20 cellular contexts compared by ENCODE assay signal in genomic region chr1:2053784-2054376, GRCh38. TPM values are rescaled to one million over a fixed set of nuclear protein-coding genes. Genes with fewer than 3 reads are reported as not detected.
DNase-seq lines count a peak whose midpoint lies in the region; ATAC-seq, FAIRE-seq and TF ChIP-seq lines count a peak whose summit lies in the region.
"Had no signal": no experiment of that assay in that cellular context is flagged by ENCODE, and none has a peak within 500 bp of the region (broad histone marks: within the 10 kb centered on the region; RNA-seq: fewer than 3 reads in every experiment).

No MANE protein-coding gene starts in this region.

- peaks cover 13% of the 10 kb centered on the region for H3K79me1 ChIP-seq in H1 (ENCODE audit: low read depth, low read length)

- H3K9me3 Mint-ChIP-seq in CD4-positive, alpha-beta T cell = no peaks in the 10 kb centered on the region
- H3K9me3 Mint-ChIP-seq in type B pancreatic cell = no peaks in the 10 kb centered on the region
- H3K9me3 Mint-ChIP-seq: H9 had no signal

- H2BK120ac ChIP-seq in H1 (replicated peaks; ENCODE audit: low read depth, low read length) = no peak overlapping the region

- CTCF ChIA-PET in CD4-positive, alpha-beta T cell (lab: Charles Lee) = interaction anchor here (0.8 kb wide), 1 partner anchor 9 kb away, joined by 3 read pairs; no protein-coding TSS in a partner anchor
- CTCF ChIA-PET in H1 (lab: Charles Lee; ENCODE audit: partially characterized antibody) (interaction anchor here (0.6 to 2.8 kb wide), 3 partner anchors 10 to 12 kb away, joined by 3 to 15 read pairs (median 3); no protein-coding TSS in a partner anchor), HEK293T (lab: Yijun Ruan, JAX) (no interaction called here)

- H4K20me1 ChIP-seq in H1 (replicated peaks in 1 of 2; ENCODE audit: control insufficient read depth in 1 of 2, insufficient read depth in 2 of 2, low read length in 2 of 2) = peaks cover 11 to 16% of the 10 kb centered on the region in 2 experiments

- peaks cover 6% of the 10 kb centered on the region for H3K27me3 Mint-ChIP-seq in CD4-positive, alpha-beta T cell
- H3K27me3 Mint-ChIP-seq in type B pancreatic cell = peaks cover 20% of the 10 kb centered on the region

- 94% methylated on average over 12 of the region's 12 CpGs; no CpG with 5 or more reads in 1 of the 2 experiments for WGBS in H1 (ENCODE audit: extremely low coverage in 1 of 2, insufficient coverage in 1 of 2, insufficient read length in 1 of 2, insufficient replicate concordance in 2 of 2, low coverage in 1 of 2, low lambda C conversion rate in 2 of 2, missing lambda C conversion rate in 1 of 2), 2 experiments

- no peak overlapping the region for H3K18ac ChIP-seq in H1 (ENCODE audit: extremely low read depth, low read length)

- H2BK5ac ChIP-seq in H1 (ENCODE audit: low read depth, low read length) = no peak overlapping the region

- H3K79me2 ChIP-seq in H1 (ENCODE audit: control insufficient read depth in 1 of 2, insufficient read depth in 2 of 2, low read length in 2 of 2) = peaks cover 0 to 26% of the 10 kb centered on the region in 2 experiments; a peak in 2 of 4 replicates

- no peak overlapping the region for H3K23ac ChIP-seq in H1 (ENCODE audit: insufficient read length)

- H3K4me1 Mint-ChIP-seq in CD4-positive, alpha-beta T cell (ENCODE audit: low read depth) = peaks cover 15% of the 10 kb centered on the region
- H3K4me1 Mint-ChIP-seq in type B pancreatic cell (ENCODE audit: unreplicated experiment) = peaks cover 9% of the 10 kb centered on the region

- H3K14ac ChIP-seq in H1 (ENCODE audit: insufficient read length) = no peak overlapping the region

- H3K4me3 ChIP-seq in cardiac muscle cell (no peak overlapping the region), H1 (ENCODE audit: extremely low read depth in 1 of 4, insufficient read depth in 2 of 4, low read depth in 3 of 4, low read length in 4 of 4) (no peak overlapping the region)
- H3K4me3 ChIP-seq: A549, SJCRH30 had no signal

- H3K9me3 ChIP-seq in cardiac muscle cell (ENCODE audit: low read depth) = no peaks in the 10 kb centered on the region
- H3K9me3 ChIP-seq in CD4-positive, alpha-beta T cell (ENCODE audit: control insufficient read depth, low read length) = no peaks in the 10 kb centered on the region
- no peaks in the 10 kb centered on the region for H3K9me3 ChIP-seq in H1 (ENCODE audit: insufficient read depth in 2 of 2, low read depth in 1 of 2, low read length in 1 of 2)
- H3K9me3 ChIP-seq: A549, SJCRH30 had no signal

- H2AFZ ChIP-seq in H1 (ENCODE audit: low read length) = no peak overlapping the region

- peaks cover 8% of the 10 kb centered on the region for H3K23me2 ChIP-seq in H1 (ENCODE audit: low read depth, low read length)

- H3K27ac Mint-ChIP-seq in CD4-positive, alpha-beta T cell = no peak overlapping the region
- H3K27ac Mint-ChIP-seq in type B pancreatic cell = peak overlapping the region; percentile 53

- peaks cover 21% of the 10 kb centered on the region for H3K36me3 Mint-ChIP-seq in CD4-positive, alpha-beta T cell (ENCODE audit: low read depth)
- H3K36me3 Mint-ChIP-seq in type B pancreatic cell = no peaks in the 10 kb centered on the region

- TF ChIP-seq EP300 in H1 (IDR thresholded peaks at IDR 0.05; ENCODE audit: borderline replicate concordance in 1 of 2, low read depth in 2 of 2, low read length in 2 of 2) = no peak

- H3K27ac ChIP-seq in cardiac muscle cell (peak overlapping the region; percentile 54), H1 (ENCODE audit: low read depth, low read length) (no peak overlapping the region)
- no peak overlapping the region for H3K27ac ChIP-seq in CD4-positive, alpha-beta T cell (ENCODE audit: low read depth, low read length)
- H3K27ac ChIP-seq: A549, SJCRH30 had no signal

- peaks cover 10% of the 10 kb centered on the region for H3K4me1 ChIP-seq in cardiac muscle cell (ENCODE audit: low read depth)
- H3K4me1 ChIP-seq in H1 (replicated peaks in 1 of 4; ENCODE audit: control insufficient read depth in 3 of 4, insufficient read depth in 4 of 4, low read length in 3 of 4) = peaks cover 0 to 6% (median 4%) of the 10 kb centered on the region in 4 experiments; a peak in 4 of 7 replicates
- H3K4me1 ChIP-seq: SJCRH30 had no signal

- H3K4me3 Mint-ChIP-seq in CD4-positive, alpha-beta T cell = peak overlapping the region; percentile 42
- peak overlapping the region; percentile 81 for H3K4me3 Mint-ChIP-seq in type B pancreatic cell
- H3K4me3 Mint-ChIP-seq: H9 had no signal

- no peak for ATAC-seq in left ventricle myocardium superior
- ATAC-seq in CD4-positive, alpha-beta T cell (ENCODE audit: poor library complexity) = no peak
- ATAC-seq in HG02642 (IDR thresholded peaks at IDR 0.05; ENCODE audit: poor library complexity, unreplicated experiment) = no peak
- ATAC-seq: A549 had no signal

- H3K36me3 ChIP-seq in cardiac muscle cell = peaks cover 4% of the 10 kb centered on the region
- peaks cover 3 to 14% (median 10%) of the 10 kb centered on the region in 4 experiments; a peak in 5 of 8 replicates for H3K36me3 ChIP-seq in H1 (ENCODE audit: control insufficient read depth in 2 of 4, insufficient read depth in 4 of 4, low read length in 3 of 4)
- H3K36me3 ChIP-seq: SJCRH30 had no signal

- H2BK12ac ChIP-seq in H1 (ENCODE audit: low read depth, low read length) = 0 out of 2 replicates have a peak overlapping the region, but pooled peaks have one; percentile 27

- H3K27me3 ChIP-seq in cardiac muscle cell (no peaks in the 10 kb centered on the region), H1 (replicated peaks in 1 of 4; ENCODE audit: control insufficient read depth in 3 of 4, extremely low read depth in 1 of 4, insufficient read depth in 3 of 4, low read length in 3 of 4) (no peaks in the 10 kb centered on the region)
- H3K27me3 ChIP-seq in CD4-positive, alpha-beta T cell (ENCODE audit: control insufficient read depth, insufficient read depth, low read length) = no peaks in the 10 kb centered on the region

- H3K56ac ChIP-seq in H1 (replicated peaks; ENCODE audit: insufficient read length, low read depth, low read length) = no peak overlapping the region

- DNase-seq in cardiac muscle cell (ENCODE audit: low read depth in 1 of 2, low spot score in 1 of 2) = no peak
- DNase-seq in left ventricle myocardium superior = no peak
- DNase-seq in CD4-positive, alpha-beta T cell = no peak
- no peak for DNase-seq in H1 (ENCODE audit: low read depth in 1 of 2, low spot score in 2 of 2)
- DNase-seq in type B pancreatic cell (ENCODE audit: extremely low spot score, unreplicated experiment) = no peak
- no peak for DNase-seq in HEK293T (ENCODE audit: extremely low spot score)
- DNase-seq: C1 segment of cervical spinal cord, DMS79, H9, MM.1S, NCI-H1105, NCI-H1694, NCI-H2227 treated with DMSO at 0.1 percent for 48 hours, NCI-H510A treated with DMSO at 0.1 percent for 48 hours, NCI-H774, SJCRH30 had no signal

- H4K5ac ChIP-seq in H1 (ENCODE audit: insufficient read length, low read depth, low read length) = no peak overlapping the region

- H2BK20ac ChIP-seq in H1 (ENCODE audit: low read length) = no peak overlapping the region

- H4K91ac ChIP-seq in H1 (replicated peaks; ENCODE audit: insufficient read length, low read length) = no peak overlapping the region

- no peak overlapping the region for H4K8ac ChIP-seq in H1 (ENCODE audit: extremely low read depth, insufficient read depth, low read length)

- no peak overlapping the region for H3K4ac ChIP-seq in H1 (replicated peaks; ENCODE audit: insufficient read length, low read depth, low read length)

- no peak overlapping the region for H3K9ac ChIP-seq in H1 (replicated peaks in 1 of 4; ENCODE audit: extremely low read depth in 1 of 4, low read depth in 3 of 4, low read length in 3 of 4)

- H3K4me2 ChIP-seq in H1 (ENCODE audit: insufficient read depth in 1 of 2, low read depth in 2 of 2, low read length in 2 of 2) = no peak overlapping the region
- H3K4me2 ChIP-seq: A549 had no signal

- POLR2A ChIA-PET in CD4-positive, alpha-beta T cell (lab: Charles Lee) = no interaction called here
- POLR2A ChIA-PET in H1 (lab: Charles Lee; ENCODE audit: partially characterized antibody) = no interaction called here
- POLR2A ChIA-PET in HEK293T (lab: Yijun Ruan, JAX) = no interaction called here

- FAIRE-seq in H1 (lab: Jason Lieb, UNC) = no peak
- FAIRE-seq: A549 had no signal

- no peak for TF ChIP-seq RAD21 in H1 (IDR thresholded peaks at IDR 0.05 in 1 of 2, conservative IDR thresholded peaks at IDR 0.05 in 1 of 2; ENCODE audit: low read depth in 2 of 2, low read length in 2 of 2)

- no peak overlapping the region for H2BK15ac ChIP-seq in H1 (ENCODE audit: low read length)

- intact Hi-C loops in left ventricle myocardium superior (cut with micrococcal nuclease) = no loop called here
- intact Hi-C loops in CD4-positive, alpha-beta T cell (cut with DNase I, micrococcal nuclease) = loop anchor here in 1 of 2 experiments (5.0 kb wide), 1 partner anchor 78 kb away; no protein-coding TSS in a partner anchor

- TF ChIP-seq CTCF in cardiac muscle cell (IDR thresholded peaks at IDR 0.05; ENCODE audit: low read depth, low read length) (no peak), H1 (IDR thresholded peaks at IDR 0.05; ENCODE audit: control extremely low read depth in 1 of 3, insufficient read depth in 1 of 3, low read depth in 1 of 3, low read length in 3 of 3) (no peak), type B pancreatic cell (conservative IDR thresholded peaks at IDR 0.05) (no peak)
- TF ChIP-seq CTCF in CD4-positive, alpha-beta T cell (IDR thresholded peaks at IDR 0.05) = no peak

- no peak overlapping the region for H2AK5ac ChIP-seq in H1 (ENCODE audit: low read depth, low read length)

- TF ChIP-seq POLR2A in H1 (IDR thresholded peaks at IDR 0.05; ENCODE audit: control extremely low read depth in 1 of 2, low read depth in 2 of 2, low read length in 2 of 2) = no peak

RNA-seq across cellular contexts. Expression of gene PRKCZ, which starts 3.7 kb away (rescaled TPM):
- total RNA-seq in cardiac muscle cell = 46.8 and 50.9 TPM in 2 replicates
- 43.8 and 44.6 TPM in 2 replicates for polyA plus RNA-seq in cardiac muscle cell
- 20.8 TPM for total RNA-seq in left ventricle myocardium superior
- 10 to 100 TPM; 17.8 to 19.0 TPM for total RNA-seq in CD4-positive, alpha-beta T cell
- total RNA-seq in H1 (2021; fragmentation: NEBNext Ultra II Directional; extraction: Animal tissue kit (Norgen Biotek cat#: 25700)) = 45.1 and 49.4 TPM in 2 replicates
- polyA plus RNA-seq in H1 (2011; rRNA removed) = 37.4 and 55.9 TPM in 2 replicates
- polyA plus RNA-seq in H1 (2011; cell fraction: cytosol; rRNA removed) = 46.4 TPM
- 136 TPM for polyA plus RNA-seq in H1 (2011; cell fraction: nucleus; rRNA removed)
- polyA plus RNA-seq in H1 (2012, experiment 1 of 2) = 43.5 to 47.4 TPM (median 45.9 TPM) in 4 replicates
- polyA plus RNA-seq in H1 (2012, experiment 2 of 2) = 43.8 TPM
- polyA plus RNA-seq in H1 (2013, experiment 1 of 2) = 26.2 TPM
- 26.6 TPM for polyA plus RNA-seq in H1 (2013, experiment 2 of 2)
- 26.1 and 68.1 TPM in 2 replicates for polyA minus RNA-seq in H1 (2011; rRNA and poly(A)+ RNA removed)
- 23.0 TPM for polyA minus RNA-seq in H1 (2011; cell fraction: cytosol; rRNA and poly(A)+ RNA removed)
- polyA minus RNA-seq in H1 (2011; cell fraction: nucleus; rRNA and poly(A)+ RNA removed) = 32.2 TPM
- 33.2 and 64.4 TPM in 2 replicates for total RNA-seq in type B pancreatic cell (ENCODE audit: low replicate concordance)

RNA-seq across cellular contexts. Expression of gene GABRD, which starts 34.7 kb away (rescaled TPM):
- total RNA-seq in cardiac muscle cell = not detected in 2 replicates
- polyA plus RNA-seq in cardiac muscle cell = not detected in 2 replicates
- total RNA-seq in left ventricle myocardium superior = 0.20 TPM
- total RNA-seq in CD4-positive, alpha-beta T cell = under 1 TPM; 0.38 to 0.42 TPM
- total RNA-seq in H1 (2021; fragmentation: NEBNext Ultra II Directional; extraction: Animal tissue kit (Norgen Biotek cat#: 25700)) = 1.8 and 1.9 TPM in 2 replicates
- polyA plus RNA-seq in H1 (2011; rRNA removed) = 3.0 and 3.3 TPM in 2 replicates
- 2.9 TPM for polyA plus RNA-seq in H1 (2011; cell fraction: cytosol; rRNA removed)
- 12.6 TPM for polyA plus RNA-seq in H1 (2011; cell fraction: nucleus; rRNA removed)
- polyA plus RNA-seq in H1 (2012, experiment 1 of 2) = 1.7 to 3.4 TPM (median 2.7 TPM) in 4 replicates
- 3.2 TPM for polyA plus RNA-seq in H1 (2012, experiment 2 of 2)
- 1.6 TPM for polyA plus RNA-seq in H1 (2013, experiment 1 of 2)
- 1.5 TPM for polyA plus RNA-seq in H1 (2013, experiment 2 of 2)
- 2.0 and 2.4 TPM in 2 replicates for polyA minus RNA-seq in H1 (2011; rRNA and poly(A)+ RNA removed)
- polyA minus RNA-seq in H1 (2011; cell fraction: cytosol; rRNA and poly(A)+ RNA removed) = 1.8 TPM
- polyA minus RNA-seq in H1 (2011; cell fraction: nucleus; rRNA and poly(A)+ RNA removed) = 1.2 TPM
- total RNA-seq in type B pancreatic cell (ENCODE audit: low replicate concordance) = 0.43 and 2.0 TPM in 2 replicates
- total RNA-seq: LHCN-M2, RPMI7951, SJCRH30 had no signal

RNA-seq across cellular contexts. Expression of gene CFAP74, which starts 50.3 kb away (rescaled TPM):
- total RNA-seq in cardiac muscle cell = 0.63 and 0.67 TPM in 2 replicates
- 0.65 and 1.7 TPM in 2 replicates for polyA plus RNA-seq in cardiac muscle cell
- not detected for total RNA-seq in left ventricle myocardium superior
- not detected for total RNA-seq in CD4-positive, alpha-beta T cell
- 0.20 and 0.33 TPM in 2 replicates for total RNA-seq in H1 (2021; fragmentation: NEBNext Ultra II Directional; extraction: Animal tissue kit (Norgen Biotek cat#: 25700))
- polyA plus RNA-seq in H1 (2011; rRNA removed) = 0.09 and 0.22 TPM in 2 replicates
- polyA plus RNA-seq in H1 (2011; cell fraction: cytosol; rRNA removed) = 0.14 TPM
- 1.3 TPM for polyA plus RNA-seq in H1 (2011; cell fraction: nucleus; rRNA removed)
- polyA plus RNA-seq in H1 (2012, experiment 1 of 2) = 0.15 to 0.23 TPM (median 0.23 TPM) in 3 of 4 replicates, not detected in the other
- polyA plus RNA-seq in H1 (2012, experiment 2 of 2) = 0.39 TPM
- polyA plus RNA-seq in H1 (2013, experiment 1 of 2) = 0.12 TPM
- polyA plus RNA-seq in H1 (2013, experiment 2 of 2) = 0.06 TPM
- 0.06 and 0.10 TPM in 2 replicates for polyA minus RNA-seq in H1 (2011; rRNA and poly(A)+ RNA removed)
- not detected for polyA minus RNA-seq in H1 (2011; cell fraction: cytosol; rRNA and poly(A)+ RNA removed)
- polyA minus RNA-seq in H1 (2011; cell fraction: nucleus; rRNA and poly(A)+ RNA removed) = 0.50 TPM
- 0.76 and 1.5 TPM in 2 replicates for total RNA-seq in type B pancreatic cell (ENCODE audit: low replicate concordance)
- total RNA-seq: LHCN-M2, RPMI7951, SJCRH30 had no signal
